Comparison of ENCODE assay signal across 9 cellular contexts in genomic region chr12:49098035-49098451, GRCh38. TPM values are rescaled to one million over a fixed set of nuclear protein-coding genes. Genes with fewer than 3 reads are reported as not detected.
DNase-seq lines count a peak whose midpoint lies in the region; ATAC-seq, FAIRE-seq and TF ChIP-seq lines count a peak whose summit lies in the region.
"Had no signal": no experiment of that assay in that cellular context is flagged by ENCODE, and none has a peak within 500 bp of the region (broad histone marks: within the 10 kb centered on the region; RNA-seq: fewer than 3 reads in every experiment).

No MANE protein-coding gene starts in this region.

- dilution Hi-C loops in keratinocyte (cut with MboI; ENCODE audit: extremely low pct_ligation_motif_present, low sequenced_read_pairs): no loop called here

- H3K36me3 Mint-ChIP-seq in CD8-positive, alpha-beta memory T cell: peaks cover 0 to 68% (median 24%) of the 10 kb centered on the region in 3 donors

- H3K9ac ChIP-seq in keratinocyte (ENCODE audit: control insufficient read depth, extremely low read depth, insufficient read depth, low read length): no peak overlapping the region

- peaks cover 42% of the 10 kb centered on the region for H3K36me3 ChIP-seq in CD8-positive, alpha-beta memory T cell (ENCODE audit: insufficient read depth, low read length)
- peaks cover 30% of the 10 kb centered on the region in 2 experiments for H3K36me3 ChIP-seq in keratinocyte (ENCODE audit: control insufficient read depth in 2 of 2, extremely low read depth in 1 of 2, insufficient read depth in 2 of 2, low read length in 2 of 2)

- peaks cover 13% of the 10 kb centered on the region for H3K4me1 ChIP-seq in CD8-positive, alpha-beta memory T cell (ENCODE audit: insufficient read depth, low read length)
- H3K4me1 ChIP-seq in keratinocyte (ENCODE audit: control insufficient read depth, extremely low read depth, insufficient read depth, low read length): no peaks in the 10 kb centered on the region

- no peak overlapping the region for H2AFZ ChIP-seq in keratinocyte (ENCODE audit: control insufficient read depth, low read length)

- no peaks in the 10 kb centered on the region for H3K9me1 ChIP-seq in keratinocyte (ENCODE audit: control insufficient read depth, extremely low read depth, insufficient read depth, low read length)

- H3K9me3 Mint-ChIP-seq in CD8-positive, alpha-beta memory T cell: no peaks in the 10 kb centered on the region

- peak; percentile 43 to 75 (median 50) for DNase-seq in CD8-positive, alpha-beta memory T cell
- DNase-seq in HK-2 (ENCODE audit: unreplicated experiment) (peak; percentile 45), T-helper 9 cell (peak; percentile 59), astrocyte of the hippocampus (ENCODE audit: low read depth, low spot score) (peak; percentile 70), keratinocyte (ENCODE audit: low read depth, low spot score) (no peak)
- DNase-seq in stimulated activated CD4-positive, alpha-beta T cell treated with anti-CD3 and anti-CD28 coated beads, Interleukin-4, amount 100 ng/mL, for 4 hours: peak; percentile 49 to 60

- no peaks in the 10 kb centered on the region for H3K79me2 ChIP-seq in keratinocyte (ENCODE audit: control insufficient read depth, insufficient read depth, low read length)

- H3K4me1 Mint-ChIP-seq in CD8-positive, alpha-beta memory T cell: peaks cover 15 to 19% (median 16%) of the 10 kb centered on the region in 3 donors

- H3K27ac Mint-ChIP-seq in CD8-positive, alpha-beta memory T cell: peak overlapping the region in 2 of 8 donors; percentile 27 to 52

- ATAC-seq in GM18505 (IDR thresholded peaks at IDR 0.05; ENCODE audit: unreplicated experiment) (no peak), GM19035 (IDR thresholded peaks at IDR 0.05; ENCODE audit: unreplicated experiment) (no peak)

- peak; percentile 78 to 87 (median 83) for TF ChIP-seq CTCF in keratinocyte (optimal IDR thresholded peaks at IDR 0.05 in 1 of 3, IDR thresholded peaks at IDR 0.05 in 1 of 3, conservative IDR thresholded peaks at IDR 0.05 in 1 of 3; ENCODE audit: extremely low read depth in 1 of 3, insufficient read depth in 2 of 3, low read length in 3 of 3)

- no peak overlapping the region for H3K27ac ChIP-seq in CD8-positive, alpha-beta memory T cell (ENCODE audit: low read depth, low read length)
- no peak overlapping the region for H3K27ac ChIP-seq in keratinocyte (ENCODE audit: control insufficient read depth, insufficient read depth, low read length)

- POLR2A ChIA-PET in CD8-positive, alpha-beta memory T cell (lab: Charles Lee): interaction anchor here (0.5 to 1.0 kb wide), 2 partner anchors 12 to 116 kb away, joined by 3 to 5 read pairs; no protein-coding TSS in a partner anchor

- no peaks in the 10 kb centered on the region for H4K20me1 ChIP-seq in keratinocyte (ENCODE audit: control insufficient read depth, extremely low read depth, insufficient read depth, low read length)

- peaks cover 18% of the 10 kb centered on the region for H3K27me3 ChIP-seq in CD8-positive, alpha-beta memory T cell (ENCODE audit: insufficient read depth, low read length, poor library complexity, severe bottlenecking)
- H3K27me3 ChIP-seq in keratinocyte (ENCODE audit: control insufficient read depth, extremely low read depth, insufficient read depth, low read length): peaks cover 25% of the 10 kb centered on the region

- H3K9me3 ChIP-seq in CD8-positive, alpha-beta memory T cell (ENCODE audit: low read length): no peaks in the 10 kb centered on the region
- no peaks in the 10 kb centered on the region for H3K9me3 ChIP-seq in keratinocyte (ENCODE audit: control insufficient read depth, low read depth, low read length)

- H3K4me2 ChIP-seq in keratinocyte (ENCODE audit: control insufficient read depth, extremely low read depth, insufficient read depth, low read depth, low read length): no peak overlapping the region

- no peak overlapping the region for H3K4me3 Mint-ChIP-seq in CD8-positive, alpha-beta memory T cell

- peak; percentile 64 for FAIRE-seq in keratinocyte (lab: Jason Lieb, UNC)

- H3K27me3 Mint-ChIP-seq in CD8-positive, alpha-beta memory T cell: peaks cover 20 to 21% of the 10 kb centered on the region in 2 donors

- no peak for TF ChIP-seq POLR2A in GM18505 (IDR thresholded peaks at IDR 0.05; ENCODE audit: borderline replicate concordance, extremely low read depth, insufficient read depth, insufficient read length)

- no peak overlapping the region for H3K4me3 ChIP-seq in CD8-positive, alpha-beta memory T cell (ENCODE audit: low read length)
- no peak overlapping the region for H3K4me3 ChIP-seq in keratinocyte (ENCODE audit: control insufficient read depth in 2 of 3, extremely low read depth in 1 of 3, insufficient read depth in 2 of 3, low read depth in 1 of 3, low read length in 3 of 3)

- CTCF ChIA-PET in CD8-positive, alpha-beta memory T cell (lab: Charles Lee): interaction anchor here (0.7 to 8.1 kb wide), 21 partner anchors 11 to 146 kb away, joined by 3 to 86 read pairs (median 4); partner anchors contain the start of genes LMBR1L, RHEBL1, TUBA1A and TUBA1B

RNA-seq across cellular contexts. Expression of gene DHH, which starts 3.4 kb away (rescaled TPM):
- total RNA-seq in CD8-positive, alpha-beta memory T cell: under 1 TPM in 1 of 2 experiments, not detected in 1; 0.04 TPM
- polyA plus RNA-seq in CD8-positive, alpha-beta memory T cell: not detected
- polyA plus RNA-seq in keratinocyte: not detected in 3 replicates
- not detected for polyA plus RNA-seq in keratinocyte (2011; ENCODE audit: low read depth)
- polyA plus RNA-seq in keratinocyte (2011; cell fraction: cytosol; rRNA removed): not detected in 2 replicates
- 0.03 TPM in 1 of 2 replicates, not detected in the other for polyA plus RNA-seq in keratinocyte (2011; cell fraction: nucleus; rRNA removed)
- polyA plus RNA-seq in keratinocyte (2012; ENCODE audit: low replicate concordance): 0.06 TPM in 1 of 2 replicates, not detected in the other
- polyA minus RNA-seq in keratinocyte: not detected in 3 replicates
- not detected for polyA minus RNA-seq in keratinocyte (2011; cell fraction: cytosol; rRNA and poly(A)+ RNA removed)
- not detected in 2 replicates for polyA minus RNA-seq in keratinocyte (2011; cell fraction: nucleus; rRNA and poly(A)+ RNA removed)
- total RNA-seq: RPMI7951 had no signal

RNA-seq across cellular contexts. Expression of gene LMBR1L, which starts 12.6 kb away (rescaled TPM):
- total RNA-seq in CD8-positive, alpha-beta memory T cell: 10 to 100 TPM; 47.2 to 48.7 TPM
- 37.6 TPM for polyA plus RNA-seq in CD8-positive, alpha-beta memory T cell
- 22.9 to 30.1 TPM (median 28.0 TPM) in 3 replicates for polyA plus RNA-seq in keratinocyte
- 9.5 TPM for polyA plus RNA-seq in keratinocyte (2011; ENCODE audit: low read depth)
- polyA plus RNA-seq in keratinocyte (2011; cell fraction: cytosol; rRNA removed): 12.1 and 14.6 TPM in 2 replicates
- 85.8 and 90.5 TPM in 2 replicates for polyA plus RNA-seq in keratinocyte (2011; cell fraction: nucleus; rRNA removed)
- 18.5 and 27.8 TPM in 2 replicates for polyA plus RNA-seq in keratinocyte (2012; ENCODE audit: low replicate concordance)
- 46.4 to 72.0 TPM (median 51.2 TPM) in 3 replicates for polyA minus RNA-seq in keratinocyte
- polyA minus RNA-seq in keratinocyte (2011; cell fraction: cytosol; rRNA and poly(A)+ RNA removed): 23.4 TPM
- 26.6 and 43.3 TPM in 2 replicates for polyA minus RNA-seq in keratinocyte (2011; cell fraction: nucleus; rRNA and poly(A)+ RNA removed)

RNA-seq across cellular contexts. Expression of gene RHEBL1, which starts 28.3 kb away (rescaled TPM):
- total RNA-seq in CD8-positive, alpha-beta memory T cell: 10 to 100 TPM; 10.1 to 10.2 TPM
- 8.0 TPM for polyA plus RNA-seq in CD8-positive, alpha-beta memory T cell
- polyA plus RNA-seq in keratinocyte: 0.31 to 0.63 TPM (median 0.51 TPM) in 3 replicates
- polyA plus RNA-seq in keratinocyte (2011; ENCODE audit: low read depth): 0.35 TPM
- 0.30 and 0.44 TPM in 2 replicates for polyA plus RNA-seq in keratinocyte (2011; cell fraction: cytosol; rRNA removed)
- polyA plus RNA-seq in keratinocyte (2011; cell fraction: nucleus; rRNA removed): 0.47 and 0.59 TPM in 2 replicates
- polyA plus RNA-seq in keratinocyte (2012; ENCODE audit: low replicate concordance): 0.55 and 0.86 TPM in 2 replicates
- polyA minus RNA-seq in keratinocyte: 0.16 to 1.0 TPM (median 0.92 TPM) in 3 replicates
- polyA minus RNA-seq in keratinocyte (2011; cell fraction: cytosol; rRNA and poly(A)+ RNA removed): not detected
- not detected in 2 replicates for polyA minus RNA-seq in keratinocyte (2011; cell fraction: nucleus; rRNA and poly(A)+ RNA removed)

RNA-seq across cellular contexts. Expression of gene TUBA1B, which starts 33.2 kb away (rescaled TPM):
- total RNA-seq in CD8-positive, alpha-beta memory T cell: 1,000 to 10,000 TPM; 2,435 to 2,464 TPM
- polyA plus RNA-seq in CD8-positive, alpha-beta memory T cell: 378 TPM
- 1,122 to 2,676 TPM (median 2,055 TPM) in 3 replicates for polyA plus RNA-seq in keratinocyte
- polyA plus RNA-seq in keratinocyte (2011; ENCODE audit: low read depth): 41.5 TPM
- 1,432 and 1,444 TPM in 2 replicates for polyA plus RNA-seq in keratinocyte (2011; cell fraction: cytosol; rRNA removed)
- 847 and 904 TPM in 2 replicates for polyA plus RNA-seq in keratinocyte (2011; cell fraction: nucleus; rRNA removed)
- polyA plus RNA-seq in keratinocyte (2012; ENCODE audit: low replicate concordance): 266 and 1,477 TPM in 2 replicates
- polyA minus RNA-seq in keratinocyte: 1,956 to 3,195 TPM (median 2,566 TPM) in 3 replicates
- 1,040 TPM for polyA minus RNA-seq in keratinocyte (2011; cell fraction: cytosol; rRNA and poly(A)+ RNA removed)
- 326 and 464 TPM in 2 replicates for polyA minus RNA-seq in keratinocyte (2011; cell fraction: nucleus; rRNA and poly(A)+ RNA removed)

RNA-seq across cellular contexts. Expression of gene KMT2D, which starts 37.4 kb away (rescaled TPM):
- 10 to 100 TPM; 79.4 to 79.7 TPM for total RNA-seq in CD8-positive, alpha-beta memory T cell
- polyA plus RNA-seq in CD8-positive, alpha-beta memory T cell: 22.8 TPM
- polyA plus RNA-seq in keratinocyte: 9.3 to 12.1 TPM (median 9.8 TPM) in 3 replicates
- 21.7 TPM for polyA plus RNA-seq in keratinocyte (2011; ENCODE audit: low read depth)
- 5.0 and 8.0 TPM in 2 replicates for polyA plus RNA-seq in keratinocyte (2011; cell fraction: cytosol; rRNA removed)
- 64.9 and 67.1 TPM in 2 replicates for polyA plus RNA-seq in keratinocyte (2011; cell fraction: nucleus; rRNA removed)
- polyA plus RNA-seq in keratinocyte (2012; ENCODE audit: low replicate concordance): 16.3 and 25.6 TPM in 2 replicates
- polyA minus RNA-seq in keratinocyte: 11.6 to 77.1 TPM (median 36.3 TPM) in 3 replicates
- polyA minus RNA-seq in keratinocyte (2011; cell fraction: cytosol; rRNA and poly(A)+ RNA removed): 18.6 TPM
- 56.6 and 78.4 TPM in 2 replicates for polyA minus RNA-seq in keratinocyte (2011; cell fraction: nucleus; rRNA and poly(A)+ RNA removed)
